ENCODE assay signal across 8 cellular contexts in the genomic region with DNA sequence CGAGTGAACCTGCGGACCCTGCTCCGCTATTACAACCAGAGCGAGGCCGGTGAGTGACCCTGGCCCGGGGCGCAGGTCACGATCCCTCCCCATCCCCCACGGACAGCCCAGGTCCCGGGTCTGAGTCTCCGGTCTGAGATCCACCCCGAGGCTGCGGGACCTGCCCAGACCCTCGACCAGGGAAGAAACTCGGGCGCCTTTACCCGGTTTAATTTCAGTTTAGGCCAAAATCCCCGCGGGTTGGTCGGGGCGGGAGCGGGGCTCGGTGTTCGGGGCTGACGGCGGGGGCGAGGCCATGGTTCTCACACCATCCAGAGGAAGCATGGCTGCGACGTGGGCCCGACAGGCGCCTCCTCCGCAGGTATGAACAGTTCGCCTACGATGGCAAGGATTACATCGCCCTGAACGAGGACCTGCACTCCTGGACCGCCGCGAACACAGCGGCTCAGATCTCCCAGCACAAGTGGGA. TPM values are rescaled to one million over a fixed set of nuclear protein-coding genes. Genes with fewer than 3 reads are reported as not detected.
DNase-seq lines count a peak whose midpoint lies in the region; ATAC-seq and TF ChIP-seq lines count a peak whose summit lies in the region.

No MANE protein-coding gene starts in this region.

- peak overlapping the region; percentile 69 for H3K4me3 Mint-ChIP-seq in endodermal cell
- H3K4me3 Mint-ChIP-seq in naive thymus-derived CD8-positive, alpha-beta T cell: peak overlapping the region; percentile 77 to 97 (median 92)

- TF ChIP-seq EP300 in tibial nerve (IDR thresholded peaks at IDR 0.05): no peak

- peak overlapping the region; percentile 38 for H3K9ac ChIP-seq in endodermal cell (ENCODE audit: extremely low read depth, low read length, poor library complexity, severe bottlenecking)

- no peak overlapping the region for H3K27ac Mint-ChIP-seq in endodermal cell
- peak overlapping the region in 6 of 10 donors; percentile 12 to 90 (median 58) for H3K27ac Mint-ChIP-seq in naive thymus-derived CD8-positive, alpha-beta T cell

- ATAC-seq in HG02642 (IDR thresholded peaks at IDR 0.05; ENCODE audit: poor library complexity, unreplicated experiment): peak; percentile 15
- peak; percentile 43 to 75 for ATAC-seq in naive thymus-derived CD8-positive, alpha-beta T cell

- peaks cover 2% of the 10 kb centered on the region for H3K4me1 Mint-ChIP-seq in endodermal cell
- peaks cover 5 to 18% (median 14%) of the 10 kb centered on the region in 4 donors for H3K4me1 Mint-ChIP-seq in naive thymus-derived CD8-positive, alpha-beta T cell

- H3K9me3 ChIP-seq in AG04450 (ENCODE audit: control insufficient read depth, insufficient read depth, low read length) (no peaks in the 10 kb centered on the region), endodermal cell (ENCODE audit: control insufficient read depth, low read length) (no peaks in the 10 kb centered on the region), tibial nerve (no peaks in the 10 kb centered on the region)

- H3K27me3 ChIP-seq in AG04450 (ENCODE audit: control insufficient read depth, insufficient read depth, low read length) (peaks cover 4% of the 10 kb centered on the region), endodermal cell (ENCODE audit: control insufficient read depth, insufficient read depth, low read length, poor library complexity, severe bottlenecking) (peaks cover 21% of the 10 kb centered on the region), tibial nerve (no peaks in the 10 kb centered on the region)

- H3K36me3 ChIP-seq in endodermal cell (ENCODE audit: control insufficient read depth, insufficient read depth, low read length) (peaks cover 4% of the 10 kb centered on the region), tibial nerve (no peaks in the 10 kb centered on the region)

- H3K4me1 ChIP-seq in endodermal cell (ENCODE audit: control insufficient read depth, insufficient read depth, low read length) (no peaks in the 10 kb centered on the region), tibial nerve (peaks cover 0 to 13% (median 3%) of the 10 kb centered on the region in 4 donors)

- POLR2A ChIA-PET in AG04450 (lab: Yijun Ruan, JAX): interaction anchor here (0.6 kb wide), 1 partner anchor 346 kb away, joined by 5 read pairs; no protein-coding TSS in a partner anchor
- POLR2A ChIA-PET in naive thymus-derived CD8-positive, alpha-beta T cell (lab: Charles Lee): interaction anchor here (0.7 kb wide), 1 partner anchor 46 kb away, joined by 3 read pairs; no protein-coding TSS in a partner anchor

- TF ChIP-seq POLR2A in tibial nerve (IDR thresholded peaks at IDR 0.05): no peak

- H3K36me3 Mint-ChIP-seq in endodermal cell (ENCODE audit: low read depth): peaks cover 26% of the 10 kb centered on the region
- peaks cover 0 to 2% (median 0%) of the 10 kb centered on the region in 3 donors for H3K36me3 Mint-ChIP-seq in naive thymus-derived CD8-positive, alpha-beta T cell

- H3K27ac ChIP-seq in AG04450 (ENCODE audit: low read depth, low read length): peak overlapping the region; percentile 39
- no peak overlapping the region for H3K27ac ChIP-seq in endodermal cell (ENCODE audit: low read depth, low read length)
- peak overlapping the region in 3 of 4 donors; percentile 77 to 88 (median 81) for H3K27ac ChIP-seq in tibial nerve

- no peaks in the 10 kb centered on the region for H3K9me3 Mint-ChIP-seq in endodermal cell
- no peaks in the 10 kb centered on the region for H3K9me3 Mint-ChIP-seq in naive thymus-derived CD8-positive, alpha-beta T cell

- no peak for TF ChIP-seq CTCF in AG04450 (IDR thresholded peaks at IDR 0.05; ENCODE audit: low read depth, low read length)
- no peak for TF ChIP-seq CTCF in endodermal cell (conservative IDR thresholded peaks at IDR 0.05)
- no peak for TF ChIP-seq CTCF in tibial nerve (IDR thresholded peaks at IDR 0.05)

- no peak for DNase-seq in AG04450 (ENCODE audit: low read depth, low spot score)
- DNase-seq in activated CD4-positive, alpha-beta T cell treated with anti-CD3 and anti-CD28 coated beads for 24 hours (ENCODE audit: low read depth in 2 of 2): peak; percentile 17 to 19
- DNase-seq in endodermal cell: peak; percentile 68
- DNase-seq in naive thymus-derived CD8-positive, alpha-beta T cell: peak in 7 of 10 donors; percentile 7 to 25 (median 16)
- no peak for DNase-seq in tibial nerve (ENCODE audit: low spot score in 2 of 2)
- DNase-seq in NOMO-1 treated with DMSO at 0.1 percent for 48 hours (lab: John Stamatoyannopoulos, UW; ENCODE audit: unreplicated experiment): no peak
- DNase-seq in islet precursor cell: no peak

- H3K4me3 ChIP-seq in AG04450 (ENCODE audit: low read depth, low read length): peak overlapping the region; percentile 79
- peak overlapping the region; percentile 83 for H3K4me3 ChIP-seq in endodermal cell (ENCODE audit: low read length)
- peak overlapping the region; percentile 53 to 99 (median 87) for H3K4me3 ChIP-seq in tibial nerve

- peaks cover 33% of the 10 kb centered on the region for H3K27me3 Mint-ChIP-seq in endodermal cell (ENCODE audit: insufficient read depth)
- H3K27me3 Mint-ChIP-seq in naive thymus-derived CD8-positive, alpha-beta T cell: peaks cover 0 to 15% (median 0%) of the 10 kb centered on the region in 5 donors

- CTCF ChIA-PET in AG04450 (lab: Charles Lee): no interaction called here

- WGBS in endodermal cell (ENCODE audit: insufficient coverage in 1 of 2, insufficient read length in 1 of 2), 2 experiments: 23 to 28% methylated on average over 22 to 40 of the region's 40 CpGs
- 13 to 21% methylated on average over 26 to 39 of the region's 40 CpGs for WGBS in tibial nerve, 2 donors

RNA-seq across cellular contexts. Expression of a gene that starts 46.9 kb away (rescaled TPM):
- polyA plus RNA-seq in AG04450 (2011; rRNA removed): 22.7 and 24.4 TPM in 2 replicates
- polyA minus RNA-seq in AG04450 (2011; rRNA and poly(A)+ RNA removed): 19.0 and 29.3 TPM in 2 replicates
- total RNA-seq in endodermal cell (10 to 100 TPM; 29.3 to 35.3 TPM), tibial nerve (10 to 100 TPM; 26.9 to 46.8 (median 37.6) TPM)
- polyA plus RNA-seq in endodermal cell (2013, experiment 1 of 2): 22.2 TPM
- polyA plus RNA-seq in endodermal cell (2013, experiment 2 of 2): 21.4 TPM
- 10 to 100 TPM; 42.6 to 47.0 TPM for total RNA-seq in naive thymus-derived CD8-positive, alpha-beta T cell
- polyA plus RNA-seq in naive thymus-derived CD8-positive, alpha-beta T cell: 10 to 100 TPM; 22.7 to 42.9 (median 27.6) TPM

Comparison
In these comparisons a context has a peak if more than half of its experiments do, and no peak if none do; other contexts are left out.
1. DNase-seq: peak in activated CD4-positive, alpha-beta T cell treated with anti-CD3 and anti-CD28 coated beads for 24 hours (2 of 2), endodermal cell (single experiment) and naive thymus-derived CD8-positive, alpha-beta T cell (7 of 10); none in AG04450 (single experiment), tibial nerve (0 of 2), NOMO-1 treated with DMSO at 0.1 percent for 48 hours (single experiment) and islet precursor cell (single experiment).
2. Peak in every context shown above with its lines, with median percentiles within 50 percentile points of each other: H3K4me3 ChIP-seq.